In the genomic region with DNA sequence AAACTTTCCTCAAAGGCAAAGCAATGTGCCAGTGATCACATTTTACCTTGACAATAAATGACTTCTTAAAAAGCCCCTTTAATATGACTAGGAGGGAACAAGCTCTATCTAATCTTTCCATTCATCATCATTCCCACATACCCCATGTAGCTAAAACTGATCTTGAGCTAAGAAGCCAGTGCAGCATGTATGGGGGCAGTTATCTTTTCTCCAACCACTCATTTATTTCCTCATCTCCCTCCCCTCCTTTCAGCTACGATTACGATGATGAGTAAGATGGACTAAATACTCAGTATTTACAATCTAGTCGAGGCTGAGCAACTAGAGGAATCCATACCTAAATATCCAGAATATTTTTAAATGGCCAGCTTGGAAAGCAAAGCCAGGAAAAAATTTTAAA, we compare ENCODE assay signal across 15 cellular contexts. TPM values are rescaled to one million over a fixed set of nuclear protein-coding genes. Genes with fewer than 3 reads are reported as not detected.
DNase-seq lines count a peak whose midpoint lies in the region; ATAC-seq and TF ChIP-seq lines count a peak whose summit lies in the region.
"Had no signal": no experiment of that assay in that cellular context is flagged by ENCODE, and none has a peak within 500 bp of the region (broad histone marks: within the 10 kb centered on the region; RNA-seq: fewer than 3 reads in every experiment).

No MANE protein-coding gene starts in this region.

- no peaks in the 10 kb centered on the region for H3K27me3 ChIP-seq in GM23338 (ENCODE audit: insufficient read depth)
- no peaks in the 10 kb centered on the region for H3K27me3 ChIP-seq in RWPE2 (ENCODE audit: insufficient read depth, poor library complexity, severe bottlenecking)
- no peaks in the 10 kb centered on the region for H3K27me3 ChIP-seq in fibroblast of lung (ENCODE audit: control insufficient read depth, insufficient read depth, low read length)
- H3K27me3 ChIP-seq in skeletal muscle satellite cell (ENCODE audit: control insufficient read depth, insufficient read depth, low read length) = no peaks in the 10 kb centered on the region
- H3K27me3 ChIP-seq: right atrium auricular region, testis had no signal

- no peaks in the 10 kb centered on the region for H3K9me3 Mint-ChIP-seq in GM23338
- H3K9me3 Mint-ChIP-seq: activated CD4-positive, alpha-beta memory T cell treated with anti-CD3 and anti-CD28 coated beads, Interleukin-2, amount 10 ng/mL, durations not matched to agents 7 days and 5 days; H9; T-helper 1 cell treated with Interleukin-12 subunit alpha and Interleukin-12 subunit beta and Interleukin-4 antibody, amounts not matched to agents 30 μg/mL and 1 μg/mL, for 36 hours had no signal

- no peak overlapping the region for H3K9ac ChIP-seq in fibroblast of lung (ENCODE audit: insufficient read depth, low read length)
- H3K9ac ChIP-seq in skeletal muscle satellite cell (ENCODE audit: low read depth, low read length) = no peak overlapping the region

- H3K4me2 ChIP-seq in GM23338 = no peak overlapping the region
- H3K4me2 ChIP-seq in fibroblast of lung (ENCODE audit: extremely low read depth, insufficient read depth, low read length) = peak overlapping the region; percentile 30
- H3K4me2 ChIP-seq in skeletal muscle satellite cell (ENCODE audit: low read length) = peak overlapping the region; percentile 67

- TF ChIP-seq CTCF in GM23338 (conservative IDR thresholded peaks at IDR 0.05; ENCODE audit: low read depth in 2 of 2) = no peak
- TF ChIP-seq CTCF in RWPE2 (IDR thresholded peaks at IDR 0.05; ENCODE audit: poor library complexity, severe bottlenecking) = no peak
- TF ChIP-seq CTCF in fibroblast of lung (conservative IDR thresholded peaks at IDR 0.05 in 1 of 2, IDR thresholded peaks at IDR 0.05 in 1 of 2; ENCODE audit: low read depth in 1 of 2, low read length in 2 of 2) = no peak

- H3K4me1 Mint-ChIP-seq in GM23338 = peaks cover 11% of the 10 kb centered on the region

- no peak overlapping the region for H3K4me3 ChIP-seq in GM23338
- no peak overlapping the region for H3K4me3 ChIP-seq in RWPE2 (ENCODE audit: severe bottlenecking)
- no peak overlapping the region for H3K4me3 ChIP-seq in fibroblast of lung (replicated peaks in 1 of 4; ENCODE audit: control extremely low read depth in 1 of 4, insufficient read depth in 1 of 4, low read depth in 3 of 4, low read length in 4 of 4)
- H3K4me3 ChIP-seq in skeletal muscle satellite cell (ENCODE audit: low read length) = peak overlapping the region; percentile 28
- H3K4me3 ChIP-seq: right atrium auricular region, testis had no signal

- no peaks in the 10 kb centered on the region for H3F3A ChIP-seq in GM23338 (replicated peaks; ENCODE audit: low read depth)

- H3K4me3 Mint-ChIP-seq in GM23338 = no peak overlapping the region
- H3K4me3 Mint-ChIP-seq: activated CD4-positive, alpha-beta memory T cell treated with anti-CD3 and anti-CD28 coated beads, Interleukin-2, amount 10 ng/mL, durations not matched to agents 7 days and 5 days; H9; T-helper 1 cell treated with Interleukin-12 subunit alpha and Interleukin-12 subunit beta and Interleukin-4 antibody, amounts not matched to agents 30 μg/mL and 1 μg/mL, for 36 hours had no signal

- no peaks in the 10 kb centered on the region for H3K36me3 Mint-ChIP-seq in GM23338 (ENCODE audit: low read depth)

- H3K9me3 ChIP-seq in RWPE2 (ENCODE audit: severe bottlenecking) (no peaks in the 10 kb centered on the region), fibroblast of lung (ENCODE audit: control insufficient read depth, insufficient read depth, low read depth, low read length) (no peaks in the 10 kb centered on the region), skeletal muscle satellite cell (replicated peaks; ENCODE audit: low read length) (no peaks in the 10 kb centered on the region)
- H3K9me3 ChIP-seq: right atrium auricular region, testis had no signal

- peaks cover 20% of the 10 kb centered on the region; the same call in 1 of the 2 replicates for H4K20me1 ChIP-seq in GM23338 (replicated peaks; ENCODE audit: insufficient read depth)
- H4K20me1 ChIP-seq in fibroblast of lung (ENCODE audit: control insufficient read depth, extremely low read depth, insufficient read depth, low read length) = no peaks in the 10 kb centered on the region

- no peaks in the 10 kb centered on the region for H3K36me3 ChIP-seq in GM23338 (ENCODE audit: insufficient read depth)
- H3K36me3 ChIP-seq in RWPE2 (ENCODE audit: low read depth) = no peaks in the 10 kb centered on the region; the same call in none of the 2 replicates
- H3K36me3 ChIP-seq in fibroblast of lung (ENCODE audit: control insufficient read depth, insufficient read depth, low read length) = no peaks in the 10 kb centered on the region
- no peaks in the 10 kb centered on the region for H3K36me3 ChIP-seq in skeletal muscle satellite cell (ENCODE audit: insufficient read depth, low read length)
- H3K36me3 ChIP-seq: right atrium auricular region had no signal

- H3K27me3 Mint-ChIP-seq in GM23338 (ENCODE audit: insufficient read depth, low read depth, poor library complexity) = no peaks in the 10 kb centered on the region
- H3K27me3 Mint-ChIP-seq: activated CD4-positive, alpha-beta memory T cell treated with anti-CD3 and anti-CD28 coated beads, Interleukin-2, amount 10 ng/mL, durations not matched to agents 7 days and 5 days had no signal

- H3K27ac ChIP-seq in GM23338 (ENCODE audit: low read depth) (no peak overlapping the region), RWPE2 (ENCODE audit: poor library complexity, severe bottlenecking) (peak overlapping the region; percentile 26), fibroblast of lung (ENCODE audit: insufficient read depth, low read length) (no peak overlapping the region)
- H3K27ac ChIP-seq: testis had no signal

- no peaks in the 10 kb centered on the region for H3K9me2 ChIP-seq in GM23338 (ENCODE audit: insufficient read depth)

- H3K4me1 ChIP-seq in GM23338 (ENCODE audit: insufficient read depth) (no peaks in the 10 kb centered on the region), RWPE2 (ENCODE audit: insufficient read depth, poor library complexity, severe bottlenecking) (peaks cover 57% of the 10 kb centered on the region), fibroblast of lung (ENCODE audit: control insufficient read depth, extremely low read depth, insufficient read depth, low read length) (peaks cover 13% of the 10 kb centered on the region), skeletal muscle satellite cell (ENCODE audit: control insufficient read depth, insufficient read depth, low read length) (peaks cover 54% of the 10 kb centered on the region)

- DNase-seq in GM23338 (ENCODE audit: low spot score) (no peak), RWPE2 (ENCODE audit: low spot score) (no peak), fibroblast of lung (ENCODE audit: low read depth in 2 of 2) (peak in 1 of 2 donors; percentile 32), SHP77 treated with DMSO at 0.1 percent for 48 hours (lab: John Stamatoyannopoulos, UW) (no peak)
- DNase-seq: activated CD4-positive, alpha-beta memory T cell treated with anti-CD3 and anti-CD28 coated beads, Interleukin-2, amount 10 ng/mL, durations not matched to agents 7 days and 5 days; aorta; H9; KBM-7; NCI-H2081; testis had no signal

- H2AFZ ChIP-seq in GM23338 = no peak overlapping the region
- H2AFZ ChIP-seq in fibroblast of lung (ENCODE audit: low read length) = no peak overlapping the region

- peak overlapping the region; percentile 4; the same call in 1 of the 2 replicates for H3K27ac Mint-ChIP-seq in GM23338
- H3K27ac Mint-ChIP-seq: activated CD4-positive, alpha-beta memory T cell treated with anti-CD3 and anti-CD28 coated beads, Interleukin-2, amount 10 ng/mL, durations not matched to agents 7 days and 5 days; T-helper 1 cell treated with Interleukin-12 subunit alpha and Interleukin-12 subunit beta and Interleukin-4 antibody, amounts not matched to agents 30 μg/mL and 1 μg/mL, for 36 hours had no signal

- no peak for ATAC-seq in GM23338
- no peak for ATAC-seq in RWPE2 (ENCODE audit: low read depth)
- ATAC-seq in HG03196 (IDR thresholded peaks at IDR 0.05; ENCODE audit: unreplicated experiment) = no peak
- ATAC-seq in GM18502 (IDR thresholded peaks at IDR 0.05; ENCODE audit: poor library complexity, unreplicated experiment) = no peak

- H3K79me2 ChIP-seq in GM23338 (replicated peaks; ENCODE audit: insufficient read depth) (peaks cover 96% of the 10 kb centered on the region), fibroblast of lung (ENCODE audit: control insufficient read depth, insufficient read depth, low read length) (peaks cover 64% of the 10 kb centered on the region)

TF ChIP-seq in GM23338, 12 proteins besides CTCF, POLR2A, EP300 and RAD21 (continues in another document):
- no peak for TF ChIP-seq EZH2phosphoT487 (IDR thresholded peaks at IDR 0.05; ENCODE audit: unreplicated experiment)
- TF ChIP-seq ZNF331 (CRISPR knock-in tag; IDR thresholded peaks at IDR 0.05; ENCODE audit: low read depth) = no peak
- TF ChIP-seq NANOG (IDR thresholded peaks at IDR 0.05; ENCODE audit: borderline replicate concordance) = no peak

RNA-seq across cellular contexts. Expression of a gene that starts 35.5 kb away (rescaled TPM):
- 31.1 and 34.6 TPM in 2 replicates for total RNA-seq in GM23338 (2014; rRNA removed; shearing (Covaris generic))
- 39.4 and 43.7 TPM in 2 replicates for polyA plus RNA-seq in GM23338 (2016; fragmentation: Nextera tagmentation; extraction: Ambion mirVana)
- 12.9 and 14.4 TPM in 2 replicates for total RNA-seq in fibroblast of lung
- 13.4 and 18.1 TPM in 2 replicates for polyA plus RNA-seq in fibroblast of lung
- polyA plus RNA-seq in fibroblast of lung (2012) = 12.1 and 16.4 TPM in 2 replicates
- polyA minus RNA-seq in fibroblast of lung (ENCODE audit: low replicate concordance) = 2.6 and 3.5 TPM in 2 replicates
- 17.7 and 24.2 TPM in 2 replicates for total RNA-seq in skeletal muscle satellite cell (2012; rRNA removed)

RNA-seq across cellular contexts. Expression of a gene that starts 59.2 kb away (rescaled TPM):
- total RNA-seq in GM23338 (2014; rRNA removed; shearing (Covaris generic)) = 49.6 and 52.7 TPM in 2 replicates
- polyA plus RNA-seq in GM23338 (2016; fragmentation: Nextera tagmentation; extraction: Ambion mirVana) (7.9 and 9.0 TPM in 2 replicates), fibroblast of lung (46.1 and 51.3 TPM in 2 replicates)
- 18.0 and 22.8 TPM in 2 replicates for total RNA-seq in fibroblast of lung
- polyA plus RNA-seq in fibroblast of lung (2012) = 46.5 and 49.4 TPM in 2 replicates
- 4.2 and 5.7 TPM in 2 replicates for polyA minus RNA-seq in fibroblast of lung (ENCODE audit: low replicate concordance)
- total RNA-seq in skeletal muscle satellite cell (2012; rRNA removed) = 21.8 and 23.2 TPM in 2 replicates
